Comparison of ENCODE assay signal across 1 cellular context in genomic region chr19:1004204-1004802, GRCh38.
TF ChIP-seq lines count a peak whose summit lies in the region.

No MANE protein-coding gene starts in this region.

TF ChIP-seq in HepG2, 621 proteins besides CTCF, POLR2A, EP300 and RAD21:
- TF ChIP-seq ELF4 (CRISPR knock-in tag; IDR thresholded peaks at IDR 0.05; ENCODE audit: borderline replicate concordance): no peak
- 0 out of 2 replicates have a peak, but pooled peaks have one; percentile 14 for TF ChIP-seq KDM5B (CRISPR knock-in tag; IDR thresholded peaks at IDR 0.05; ENCODE audit: borderline replicate concordance)
- no peak for TF ChIP-seq PRPF4 (IDR thresholded peaks at IDR 0.05; ENCODE audit: low read depth, low read length, poor library complexity, severe bottlenecking)
- TF ChIP-seq, protein P1, sequence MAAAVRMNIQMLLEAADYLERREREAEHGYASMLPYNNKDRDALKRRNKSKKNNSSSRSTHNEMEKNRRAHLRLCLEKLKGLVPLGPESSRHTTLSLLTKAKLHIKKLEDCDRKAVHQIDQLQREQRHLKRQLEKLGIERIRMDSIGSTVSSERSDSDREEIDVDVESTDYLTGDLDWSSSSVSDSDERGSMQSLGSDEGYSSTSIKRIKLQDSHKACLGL (CRISPR knock-in tag; IDR thresholded peaks at IDR 0.05): peak; percentile 32; the same call in 1 of the 2 replicates
- TF ChIP-seq, protein P2, sequence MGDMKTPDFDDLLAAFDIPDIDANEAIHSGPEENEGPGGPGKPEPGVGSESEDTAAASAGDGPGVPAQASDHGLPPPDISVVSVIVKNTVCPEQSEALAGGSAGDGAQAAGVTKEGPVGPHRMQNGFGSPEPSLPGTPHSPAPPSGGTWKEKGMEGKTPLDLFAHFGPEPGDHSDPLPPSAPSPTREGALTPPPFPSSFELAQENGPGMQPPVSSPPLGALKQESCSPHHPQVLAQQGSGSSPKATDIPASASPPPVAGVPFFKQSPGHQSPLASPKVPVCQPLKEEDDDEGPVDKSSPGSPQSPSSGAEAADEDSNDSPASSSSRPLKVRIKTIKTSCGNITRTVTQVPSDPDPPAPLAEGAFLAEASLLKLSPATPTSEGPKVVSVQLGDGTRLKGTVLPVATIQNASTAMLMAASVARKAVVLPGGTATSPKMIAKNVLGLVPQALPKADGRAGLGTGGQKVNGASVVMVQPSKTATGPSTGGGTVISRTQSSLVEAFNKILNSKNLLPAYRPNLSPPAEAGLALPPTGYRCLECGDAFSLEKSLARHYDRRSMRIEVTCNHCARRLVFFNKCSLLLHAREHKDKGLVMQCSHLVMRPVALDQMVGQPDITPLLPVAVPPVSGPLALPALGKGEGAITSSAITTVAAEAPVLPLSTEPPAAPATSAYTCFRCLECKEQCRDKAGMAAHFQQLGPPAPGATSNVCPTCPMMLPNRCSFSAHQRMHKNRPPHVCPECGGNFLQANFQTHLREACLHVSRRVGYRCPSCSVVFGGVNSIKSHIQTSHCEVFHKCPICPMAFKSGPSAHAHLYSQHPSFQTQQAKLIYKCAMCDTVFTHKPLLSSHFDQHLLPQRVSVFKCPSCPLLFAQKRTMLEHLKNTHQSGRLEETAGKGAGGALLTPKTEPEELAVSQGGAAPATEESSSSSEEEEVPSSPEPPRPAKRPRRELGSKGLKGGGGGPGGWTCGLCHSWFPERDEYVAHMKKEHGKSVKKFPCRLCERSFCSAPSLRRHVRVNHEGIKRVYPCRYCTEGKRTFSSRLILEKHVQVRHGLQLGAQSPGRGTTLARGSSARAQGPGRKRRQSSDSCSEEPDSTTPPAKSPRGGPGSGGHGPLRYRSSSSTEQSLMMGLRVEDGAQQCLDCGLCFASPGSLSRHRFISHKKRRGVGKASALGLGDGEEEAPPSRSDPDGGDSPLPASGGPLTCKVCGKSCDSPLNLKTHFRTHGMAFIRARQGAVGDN (CRISPR knock-in tag; IDR thresholded peaks at IDR 0.05): peak; percentile 38; the same call in 1 of the 2 replicates
- TF ChIP-seq TBX3 (IDR thresholded peaks at IDR 0.05; ENCODE audit: borderline replicate concordance): peak; percentile 54; the same call in 1 of the 2 replicates
- no peak for TF ChIP-seq ZNF772 (CRISPR knock-in tag; IDR thresholded peaks at IDR 0.05)
- TF ChIP-seq ZSCAN25 (CRISPR knock-in tag; IDR thresholded peaks at IDR 0.05): peak; percentile 46; the same call in 1 of the 2 replicates
- no peak for TF ChIP-seq AHR (CRISPR knock-in tag; IDR thresholded peaks at IDR 0.05)
- peak; percentile 71 for TF ChIP-seq BHLHE40 (IDR thresholded peaks at IDR 0.05; ENCODE audit: low read length)
- 0 out of 2 replicates have a peak, but pooled peaks have one; percentile 33 for TF ChIP-seq TMF1 (CRISPR knock-in tag; IDR thresholded peaks at IDR 0.05; ENCODE audit: low read depth)
- no peak for TF ChIP-seq KDM3A (CRISPR knock-in tag; IDR thresholded peaks at IDR 0.05; ENCODE audit: low read depth)
- TF ChIP-seq MIXL1 (CRISPR knock-in tag; IDR thresholded peaks at IDR 0.05): no peak
- TF ChIP-seq, protein P3, sequence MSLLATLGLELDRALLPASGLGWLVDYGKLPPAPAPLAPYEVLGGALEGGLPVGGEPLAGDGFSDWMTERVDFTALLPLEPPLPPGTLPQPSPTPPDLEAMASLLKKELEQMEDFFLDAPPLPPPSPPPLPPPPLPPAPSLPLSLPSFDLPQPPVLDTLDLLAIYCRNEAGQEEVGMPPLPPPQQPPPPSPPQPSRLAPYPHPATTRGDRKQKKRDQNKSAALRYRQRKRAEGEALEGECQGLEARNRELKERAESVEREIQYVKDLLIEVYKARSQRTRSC (CRISPR knock-in tag; IDR thresholded peaks at IDR 0.05; ENCODE audit: low read depth): no peak
- TF ChIP-seq MAX (IDR thresholded peaks at IDR 0.05): peak; percentile 31; the same call in 1 of the 2 replicates
- no peak for TF ChIP-seq ZNF282 (IDR thresholded peaks at IDR 0.05; ENCODE audit: partially characterized antibody)
- TF ChIP-seq ZNF574 (CRISPR knock-in tag; IDR thresholded peaks at IDR 0.05): no peak
- no peak for TF ChIP-seq KLF11 (CRISPR knock-in tag; IDR thresholded peaks at IDR 0.05)
- no peak for TF ChIP-seq PATZ1 (CRISPR knock-in tag; IDR thresholded peaks at IDR 0.05)
- TF ChIP-seq SKI (IDR thresholded peaks at IDR 0.05; ENCODE audit: partially characterized antibody): no peak
- no peak for TF ChIP-seq ZNF335 (CRISPR knock-in tag; IDR thresholded peaks at IDR 0.05)
- no peak for TF ChIP-seq ZNF234 (CRISPR knock-in tag; conservative IDR thresholded peaks at IDR 0.05)
- TF ChIP-seq ZNF790 (CRISPR knock-in tag; IDR thresholded peaks at IDR 0.05; ENCODE audit: borderline replicate concordance): no peak
- TF ChIP-seq CCAR2 (optimal IDR thresholded peaks at IDR 0.05; ENCODE audit: low read depth, low read length): no peak
- TF ChIP-seq PHF5A (CRISPR knock-in tag; IDR thresholded peaks at IDR 0.05; ENCODE audit: low read depth, unreplicated experiment): no peak
- TF ChIP-seq ZNF878 (CRISPR knock-in tag; IDR thresholded peaks at IDR 0.05): no peak
- TF ChIP-seq SP140L (CRISPR knock-in tag; IDR thresholded peaks at IDR 0.05; ENCODE audit: borderline replicate concordance): no peak
- TF ChIP-seq MAFK (conservative IDR thresholded peaks at IDR 0.05 in 1 of 2, IDR thresholded peaks at IDR 0.05 in 1 of 2; ENCODE audit: low read length in 2 of 2): no peak
- TF ChIP-seq ZBTB25 (CRISPR knock-in tag; IDR thresholded peaks at IDR 0.05): no peak
- TF ChIP-seq ZFP36 (IDR thresholded peaks at IDR 0.05; ENCODE audit: borderline replicate concordance, low read depth, low read length, partially characterized antibody): no peak
- no peak for TF ChIP-seq ZBTB3 (CRISPR knock-in tag; IDR thresholded peaks at IDR 0.05; ENCODE audit: borderline replicate concordance, low read depth)
- TF ChIP-seq ZBTB38 (CRISPR knock-in tag; IDR thresholded peaks at IDR 0.05): no peak
- no peak for TF ChIP-seq NR2C2 (CRISPR knock-in tag; IDR thresholded peaks at IDR 0.05; ENCODE audit: borderline replicate concordance)
- peak; percentile 2 for TF ChIP-seq AGO2 (optimal IDR thresholded peaks at IDR 0.05; ENCODE audit: low read depth, low read length)
- TF ChIP-seq RORA (CRISPR knock-in tag; IDR thresholded peaks at IDR 0.05): no peak
- no peak for TF ChIP-seq ZNF7 (CRISPR knock-in tag; IDR thresholded peaks at IDR 0.05)
- TF ChIP-seq GTF3A (CRISPR knock-in tag; conservative IDR thresholded peaks at IDR 0.05): no peak
- no peak for TF ChIP-seq IKZF4 (CRISPR knock-in tag; IDR thresholded peaks at IDR 0.05; ENCODE audit: borderline replicate concordance, low read depth, not compliant biosample characterization)
- no peak for TF ChIP-seq ZNF552 (CRISPR knock-in tag; IDR thresholded peaks at IDR 0.05; ENCODE audit: borderline replicate concordance)
- no peak for TF ChIP-seq TERF1 (CRISPR knock-in tag; IDR thresholded peaks at IDR 0.05)
- TF ChIP-seq HOXA7 (CRISPR knock-in tag; IDR thresholded peaks at IDR 0.05): no peak
- no peak for TF ChIP-seq RBM39 (IDR thresholded peaks at IDR 0.05; ENCODE audit: low read depth, low read length, poor library complexity, severe bottlenecking)
- no peak for TF ChIP-seq ONECUT2 (CRISPR knock-in tag; IDR thresholded peaks at IDR 0.05)
- no peak for TF ChIP-seq PHF21A (CRISPR knock-in tag; IDR thresholded peaks at IDR 0.05)
- no peak for TF ChIP-seq THAP11 (CRISPR knock-in tag; IDR thresholded peaks at IDR 0.05)
- no peak for TF ChIP-seq SOX5 (CRISPR knock-in tag; IDR thresholded peaks at IDR 0.05; ENCODE audit: borderline replicate concordance)
- no peak for TF ChIP-seq ZNF850 (CRISPR knock-in tag; conservative IDR thresholded peaks at IDR 0.05)
- TF ChIP-seq ZBTB7B (CRISPR knock-in tag; IDR thresholded peaks at IDR 0.05): no peak
- TF ChIP-seq, protein P4, sequence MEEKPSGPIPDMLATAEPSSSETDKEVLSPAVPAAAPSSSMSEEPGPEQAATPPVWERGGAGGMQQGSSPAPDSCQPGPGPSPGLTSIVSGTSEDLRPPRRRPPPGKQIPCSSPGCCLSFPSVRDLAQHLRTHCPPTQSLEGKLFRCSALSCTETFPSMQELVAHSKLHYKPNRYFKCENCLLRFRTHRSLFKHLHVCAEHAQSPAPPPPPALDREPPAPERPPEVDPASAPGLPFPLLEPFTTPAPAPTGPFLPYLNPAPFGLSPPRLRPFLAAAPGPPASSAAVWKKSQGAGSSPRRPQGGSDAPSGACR (CRISPR knock-in tag; IDR thresholded peaks at IDR 0.05): no peak
- TF ChIP-seq ZNF780A (CRISPR knock-in tag; IDR thresholded peaks at IDR 0.05): no peak
